Comparison of ENCODE assay signal across 1 cellular context in genomic region chr19:18096258-18096657, GRCh38.
A peak's percentile ranks its signal among the peaks of the same experiment; 100 is the strongest.
TF ChIP-seq lines count a peak whose summit lies in the region.

No MANE protein-coding gene starts in this region.

TF ChIP-seq in GM12878, 131 proteins besides CTCF, POLR2A, EP300 and RAD21:
- TF ChIP-seq NR2C2 (IDR thresholded peaks at IDR 0.05; ENCODE audit: borderline replicate concordance, control insufficient read depth, insufficient read length, low read depth) (no peak), ZBTB40 (IDR thresholded peaks at IDR 0.05; ENCODE audit: borderline replicate concordance) (peak; percentile 81)
